9 cellular contexts compared by ENCODE assay signal in genomic region chr12:57887631-57888406, GRCh38. TPM values are rescaled to one million over a fixed set of nuclear protein-coding genes. Genes with fewer than 3 reads are reported as not detected.
DNase-seq lines count a peak whose midpoint lies in the region; ATAC-seq and TF ChIP-seq lines count a peak whose summit lies in the region.
"Had no signal": no experiment of that assay in that cellular context is flagged by ENCODE, and none has a peak within 500 bp of the region (broad histone marks: within the 10 kb centered on the region; RNA-seq: fewer than 3 reads in every experiment).

No MANE protein-coding gene starts in this region.

- no peaks in the 10 kb centered on the region for H3K36me3 ChIP-seq in SJSA1
- H3K36me3 ChIP-seq in gastroesophageal sphincter = no peaks in the 10 kb centered on the region
- no peaks in the 10 kb centered on the region for H3K36me3 ChIP-seq in spleen

- ATAC-seq in gastroesophageal sphincter = no peak
- ATAC-seq in GM19035 (IDR thresholded peaks at IDR 0.05; ENCODE audit: unreplicated experiment) = no peak

- no peak for TF ChIP-seq EP300 in gastroesophageal sphincter (IDR thresholded peaks at IDR 0.05)

- no peak for TF ChIP-seq CTCF in gastroesophageal sphincter (IDR thresholded peaks at IDR 0.05)
- TF ChIP-seq CTCF in spleen (IDR thresholded peaks at IDR 0.05 in 8 of 11, conservative IDR thresholded peaks at IDR 0.05 in 3 of 11) = no peak
- no peak for TF ChIP-seq CTCF in GM13977 (IDR thresholded peaks at IDR 0.05; ENCODE audit: extremely low read depth, insufficient read depth, missing control alignments)

- H3K27ac ChIP-seq in SJSA1 (peak overlapping the region; percentile 33), gastroesophageal sphincter (peak overlapping the region; percentile 45 to 97 (median 96)), spleen (peak overlapping the region in 6 of 8 donors; percentile 48 to 79 (median 64))

- H3K4me1 ChIP-seq in SJSA1 (replicated peaks) = peaks cover 43% of the 10 kb centered on the region
- peaks cover 6 to 71% (median 48%) of the 10 kb centered on the region in 3 donors for H3K4me1 ChIP-seq in gastroesophageal sphincter
- peaks cover 0 to 21% (median 11%) of the 10 kb centered on the region in 6 donors for H3K4me1 ChIP-seq in spleen

- in situ Hi-C loops in GM13977 (cut with MboI; ENCODE audit: low pct_unique_long_range_greater_than_20kb, low sequenced_read_pairs, unreplicated experiment) = no loop called here

- intact Hi-C loops in spleen (cut with DNase I; ENCODE audit: low total_unique reads) = no loop called here

- H3K27me3 ChIP-seq in SJSA1 (replicated peaks) = no peaks in the 10 kb centered on the region
- H3K27me3 ChIP-seq in gastroesophageal sphincter = no peaks in the 10 kb centered on the region
- H3K27me3 ChIP-seq in spleen (replicated peaks in 1 of 7) = peaks cover 0 to 7% (median 0%) of the 10 kb centered on the region in 7 donors

- peaks cover 5% of the 10 kb centered on the region for H3K9me3 ChIP-seq in SJSA1 (replicated peaks)
- H3K9me3 ChIP-seq in gastroesophageal sphincter = peaks cover 0 to 4% (median 0%) of the 10 kb centered on the region in 3 donors
- peaks cover 0 to 18% (median 14%) of the 10 kb centered on the region in 8 donors for H3K9me3 ChIP-seq in spleen

- DNase-seq in H4 (ENCODE audit: low spot score) (peak; percentile 71), SJSA1 (ENCODE audit: low read depth in 1 of 2, low spot score in 2 of 2) (peak; percentile 70 to 95), spleen (no peak), GM13977 (ENCODE audit: low spot score) (no peak), NK-92 (lab: John Stamatoyannopoulos, UW; ENCODE audit: unreplicated experiment) (no peak)
- DNase-seq in stimulated activated CD4-positive, alpha-beta T cell treated with anti-CD3 and anti-CD28 coated beads, Interleukin-12 subunit alpha, Interleukin-12 subunit beta, amount 100 ng/mL, for 4 hours = no peak
- DNase-seq: T-helper 17 cell had no signal

- WGBS in gastroesophageal sphincter (ENCODE audit: low coverage in 1 of 2), 2 donors = 16 to 20% methylated on average over 1 to 6 of the region's 10 CpGs
- WGBS in spleen, 5 donors = 65 to 71% (median 68%) methylated on average over 8 to 10 of the region's 10 CpGs

- H3K4me3 ChIP-seq in SJSA1 (no peak overlapping the region), gastroesophageal sphincter (peak overlapping the region in 1 of 2 donors; percentile 13), spleen (no peak overlapping the region)

- TF ChIP-seq POLR2A in gastroesophageal sphincter (IDR thresholded peaks at IDR 0.05) (no peak), spleen (IDR thresholded peaks at IDR 0.05) (no peak)

RNA-seq across cellular contexts. Expression of gene CTDSP2, which starts 41.3 kb away (rescaled TPM):
- total RNA-seq in H4 (2014; rRNA removed; shearing (Covaris generic)) = 36.1 and 44.8 TPM in 2 replicates
- total RNA-seq in SJSA1 (2014; rRNA removed; shearing (Covaris generic)) = 420 and 508 TPM in 2 replicates
- total RNA-seq in gastroesophageal sphincter (100 to 1,000 TPM; 151 to 190 (median 170) TPM), spleen (100 to 1,000 TPM; 140 to 203 (median 181) TPM)
- polyA plus RNA-seq in spleen = 10 to 100 TPM; 22.2 to 43.5 (median 23.8) TPM

RNA-seq across cellular contexts. Expression of gene ATP23, which starts 53.5 kb away (rescaled TPM):
- total RNA-seq in H4 (2014; rRNA removed; shearing (Covaris generic)) = 28.7 and 30.0 TPM in 2 replicates
- total RNA-seq in SJSA1 (2014; rRNA removed; shearing (Covaris generic)) = 275 and 410 TPM in 2 replicates
- total RNA-seq in gastroesophageal sphincter = 10 to 100 TPM in 3 of 4 donors, 1 to 10 TPM in 1; 7.2 to 24.4 (median 14.7) TPM
- total RNA-seq in spleen = 1 to 10 TPM; 2.5 to 8.5 (median 4.9) TPM
- polyA plus RNA-seq in spleen = 10 to 100 TPM in 1 of 3 donors, 1 to 10 TPM in 2; 3.5 to 11.8 (median 9.3) TPM

Comparison
In these comparisons a context has a peak if more than half of its experiments do, and no peak if none do; other contexts are left out.
1. DNase-seq: peak in H4 (single experiment) and SJSA1 (2 of 2); none in spleen (single experiment), GM13977 (single experiment), stimulated activated CD4-positive, alpha-beta T cell treated with anti-CD3 and anti-CD28 coated beads, Interleukin-12 subunit alpha, Interleukin-12 subunit beta, amount 100 ng/mL, for 4 hours (single experiment) and NK-92 (single experiment).
2. H3K27ac ChIP-seq: peak in every context shown above with its lines; median percentile 96 in gastroesophageal sphincter; 64 in spleen; 33 in SJSA1.